Comparison of ENCODE assay signal across 8 cellular contexts in genomic region chr17:63946440-63947363, GRCh38. TPM values are rescaled to one million over a fixed set of nuclear protein-coding genes. Genes with fewer than 3 reads are reported as not detected.
DNase-seq lines count a peak whose midpoint lies in the region; ATAC-seq, FAIRE-seq and TF ChIP-seq lines count a peak whose summit lies in the region.

No MANE protein-coding gene starts in this region.

- peak; percentile 88 for TF ChIP-seq CTCF in nephron progenitor cell (IDR thresholded peaks at IDR 0.05)

- H3K36me3 Mint-ChIP-seq in nephron progenitor cell (ENCODE audit: low read depth): no peaks in the 10 kb centered on the region

- H3K27ac Mint-ChIP-seq in nephron progenitor cell: no peak overlapping the region

- DNase-seq in NCI-H1105 treated with DMSO at 0.1 percent for 48 hours (lab: John Stamatoyannopoulos, UW): peak; percentile 14
- DNase-seq in NCI-H1105 (lab: John Stamatoyannopoulos, UW): no peak
- peak; percentile 44 to 56 for DNase-seq in NOMO-1 (lab: John Stamatoyannopoulos, UW; ENCODE audit: unreplicated experiment in 2 of 2)
- peak; percentile 33 for DNase-seq in activated T-cell treated with anti-CD3 and anti-CD28 coated beads for 1 hour (ENCODE audit: low read depth)
- DNase-seq in nephron progenitor cell: peak; percentile 78
- peak; percentile 83 for DNase-seq in urothelium cell line (ENCODE audit: low spot score)

- H3K4me1 Mint-ChIP-seq in nephron progenitor cell: peaks cover 26% of the 10 kb centered on the region

- peak; percentile 63 for ATAC-seq in HG02798 (IDR thresholded peaks at IDR 0.05; ENCODE audit: poor library complexity, unreplicated experiment)
- ATAC-seq in esophagus mucosa: peak; percentile 55

- no peak overlapping the region for H3K4me3 Mint-ChIP-seq in nephron progenitor cell

- peaks cover 6% of the 10 kb centered on the region for H3K27me3 Mint-ChIP-seq in nephron progenitor cell (ENCODE audit: low read depth, poor library complexity)

- FAIRE-seq in urothelium cell line (lab: Jason Lieb, UNC): peak; percentile 81

- no peaks in the 10 kb centered on the region for H3K9me3 Mint-ChIP-seq in nephron progenitor cell

RNA-seq across cellular contexts. Expression of gene CD79B, which starts 14.6 kb away (rescaled TPM):
- 1.9 TPM for total RNA-seq in esophagus mucosa

RNA-seq across cellular contexts. Expression of gene SCN4A, which starts 26.0 kb away (rescaled TPM):
- total RNA-seq in esophagus mucosa: 0.12 TPM

RNA-seq across cellular contexts. Expression of gene GH1, which starts 28.1 kb away (rescaled TPM):
- total RNA-seq in esophagus mucosa: not detected

RNA-seq across cellular contexts. Expression of gene CSHL1, which starts 35.6 kb away (rescaled TPM):
- not detected for total RNA-seq in esophagus mucosa

RNA-seq across cellular contexts. Expression of gene CSH1, which starts 50.3 kb away (rescaled TPM):
- not detected for total RNA-seq in esophagus mucosa
